ENCODE assay signal across 1 cellular context in the genomic region with DNA sequence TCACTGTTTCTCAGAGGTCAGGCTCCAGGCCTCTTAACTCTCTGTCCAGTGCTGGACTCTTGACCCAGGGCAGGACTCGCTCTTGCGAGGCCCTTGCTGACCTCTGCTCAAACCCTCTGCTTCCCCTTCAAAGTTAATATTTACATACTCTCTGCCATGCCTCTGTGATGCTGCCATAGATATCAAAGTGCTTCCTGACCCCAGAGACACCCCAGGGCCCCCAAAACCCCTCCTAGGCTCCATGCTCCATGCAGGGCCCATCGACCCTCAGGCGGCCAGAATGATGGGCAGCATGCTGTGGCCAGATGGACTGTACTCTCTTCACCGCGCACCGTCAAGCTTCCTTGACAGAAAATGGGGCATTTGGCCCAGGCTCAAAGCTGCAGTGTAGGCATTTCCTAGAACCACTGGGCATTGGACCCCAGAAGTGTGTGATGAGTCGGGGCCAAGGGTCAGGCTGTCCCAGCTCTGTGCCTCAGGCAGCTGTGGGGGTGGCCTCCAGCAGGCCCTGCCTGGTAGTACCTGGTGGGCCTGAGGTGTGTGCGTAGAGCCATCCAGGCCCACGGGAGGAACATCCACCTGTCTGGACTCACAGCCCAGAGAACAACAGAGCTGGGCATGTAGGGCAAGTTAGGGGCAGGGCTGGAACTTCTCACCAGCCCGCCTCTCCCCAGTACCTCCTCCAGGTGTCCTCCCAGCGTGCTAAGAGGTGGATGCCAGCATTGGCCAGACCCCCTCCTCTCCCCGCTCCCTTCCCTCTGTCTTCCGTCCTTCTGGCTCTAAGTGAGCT.
TF ChIP-seq lines count a peak whose summit lies in the region.

No MANE protein-coding gene starts in this region.

TF ChIP-seq in HepG2, 621 proteins besides CTCF, POLR2A, EP300 and RAD21 (continued from another document and continues in another):
- peak; percentile 4; the same call in 1 of the 2 replicates for TF ChIP-seq ZMYM2 (CRISPR knock-in tag; IDR thresholded peaks at IDR 0.05)
- no peak for TF ChIP-seq ZNF3 (CRISPR knock-in tag; IDR thresholded peaks at IDR 0.05)
- no peak for TF ChIP-seq ZNF282 (IDR thresholded peaks at IDR 0.05; ENCODE audit: partially characterized antibody)
- TF ChIP-seq, protein P1, sequence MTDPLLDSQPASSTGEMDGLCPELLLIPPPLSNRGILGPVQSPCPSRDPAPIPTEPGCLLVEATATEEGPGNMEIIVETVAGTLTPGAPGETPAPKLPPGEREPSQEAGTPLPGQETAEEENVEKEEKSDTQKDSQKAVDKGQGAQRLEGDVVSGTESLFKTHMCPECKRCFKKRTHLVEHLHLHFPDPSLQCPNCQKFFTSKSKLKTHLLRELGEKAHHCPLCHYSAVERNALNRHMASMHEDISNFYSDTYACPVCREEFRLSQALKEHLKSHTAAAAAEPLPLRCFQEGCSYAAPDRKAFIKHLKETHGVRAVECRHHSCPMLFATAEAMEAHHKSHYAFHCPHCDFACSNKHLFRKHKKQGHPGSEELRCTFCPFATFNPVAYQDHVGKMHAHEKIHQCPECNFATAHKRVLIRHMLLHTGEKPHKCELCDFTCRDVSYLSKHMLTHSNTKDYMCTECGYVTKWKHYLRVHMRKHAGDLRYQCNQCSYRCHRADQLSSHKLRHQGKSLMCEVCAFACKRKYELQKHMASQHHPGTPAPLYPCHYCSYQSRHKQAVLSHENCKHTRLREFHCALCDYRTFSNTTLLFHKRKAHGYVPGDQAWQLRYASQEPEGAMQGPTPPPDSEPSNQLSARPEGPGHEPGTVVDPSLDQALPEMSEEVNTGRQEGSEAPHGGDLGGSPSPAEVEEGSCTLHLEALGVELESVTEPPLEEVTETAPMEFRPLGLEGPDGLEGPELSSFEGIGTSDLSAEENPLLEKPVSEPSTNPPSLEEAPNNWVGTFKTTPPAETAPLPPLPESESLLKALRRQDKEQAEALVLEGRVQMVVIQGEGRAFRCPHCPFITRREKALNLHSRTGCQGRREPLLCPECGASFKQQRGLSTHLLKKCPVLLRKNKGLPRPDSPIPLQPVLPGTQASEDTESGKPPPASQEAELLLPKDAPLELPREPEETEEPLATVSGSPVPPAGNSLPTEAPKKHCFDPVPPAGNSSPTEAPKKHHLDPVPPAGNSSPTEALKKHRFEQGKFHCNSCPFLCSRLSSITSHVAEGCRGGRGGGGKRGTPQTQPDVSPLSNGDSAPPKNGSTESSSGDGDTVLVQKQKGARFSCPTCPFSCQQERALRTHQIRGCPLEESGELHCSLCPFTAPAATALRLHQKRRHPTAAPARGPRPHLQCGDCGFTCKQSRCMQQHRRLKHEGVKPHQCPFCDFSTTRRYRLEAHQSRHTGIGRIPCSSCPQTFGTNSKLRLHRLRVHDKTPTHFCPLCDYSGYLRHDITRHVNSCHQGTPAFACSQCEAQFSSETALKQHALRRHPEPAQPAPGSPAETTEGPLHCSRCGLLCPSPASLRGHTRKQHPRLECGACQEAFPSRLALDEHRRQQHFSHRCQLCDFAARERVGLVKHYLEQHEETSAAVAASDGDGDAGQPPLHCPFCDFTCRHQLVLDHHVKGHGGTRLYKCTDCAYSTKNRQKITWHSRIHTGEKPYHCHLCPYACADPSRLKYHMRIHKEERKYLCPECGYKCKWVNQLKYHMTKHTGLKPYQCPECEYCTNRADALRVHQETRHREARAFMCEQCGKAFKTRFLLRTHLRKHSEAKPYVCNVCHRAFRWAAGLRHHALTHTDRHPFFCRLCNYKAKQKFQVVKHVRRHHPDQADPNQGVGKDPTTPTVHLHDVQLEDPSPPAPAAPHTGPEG (CRISPR knock-in tag; IDR thresholded peaks at IDR 0.05): no peak
- TF ChIP-seq, protein P2, sequence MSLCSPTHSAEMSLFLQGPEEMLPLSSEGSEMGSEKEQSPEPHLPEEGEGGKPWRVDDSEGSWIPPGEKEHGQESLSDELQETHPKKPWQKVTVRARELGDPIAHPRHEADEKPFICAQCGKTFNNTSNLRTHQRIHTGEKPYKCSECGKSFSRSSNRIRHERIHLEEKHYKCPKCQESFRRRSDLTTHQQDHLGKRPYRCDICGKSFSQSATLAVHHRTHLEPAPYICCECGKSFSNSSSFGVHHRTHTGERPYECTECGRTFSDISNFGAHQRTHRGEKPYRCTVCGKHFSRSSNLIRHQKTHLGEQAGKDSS (CRISPR knock-in tag; IDR thresholded peaks at IDR 0.05; ENCODE audit: borderline replicate concordance, low read depth): peak; percentile 69; the same call in 1 of the 2 replicates
- no peak for TF ChIP-seq NFIC (IDR thresholded peaks at IDR 0.05; ENCODE audit: low read length)
- TF ChIP-seq, protein P3, sequence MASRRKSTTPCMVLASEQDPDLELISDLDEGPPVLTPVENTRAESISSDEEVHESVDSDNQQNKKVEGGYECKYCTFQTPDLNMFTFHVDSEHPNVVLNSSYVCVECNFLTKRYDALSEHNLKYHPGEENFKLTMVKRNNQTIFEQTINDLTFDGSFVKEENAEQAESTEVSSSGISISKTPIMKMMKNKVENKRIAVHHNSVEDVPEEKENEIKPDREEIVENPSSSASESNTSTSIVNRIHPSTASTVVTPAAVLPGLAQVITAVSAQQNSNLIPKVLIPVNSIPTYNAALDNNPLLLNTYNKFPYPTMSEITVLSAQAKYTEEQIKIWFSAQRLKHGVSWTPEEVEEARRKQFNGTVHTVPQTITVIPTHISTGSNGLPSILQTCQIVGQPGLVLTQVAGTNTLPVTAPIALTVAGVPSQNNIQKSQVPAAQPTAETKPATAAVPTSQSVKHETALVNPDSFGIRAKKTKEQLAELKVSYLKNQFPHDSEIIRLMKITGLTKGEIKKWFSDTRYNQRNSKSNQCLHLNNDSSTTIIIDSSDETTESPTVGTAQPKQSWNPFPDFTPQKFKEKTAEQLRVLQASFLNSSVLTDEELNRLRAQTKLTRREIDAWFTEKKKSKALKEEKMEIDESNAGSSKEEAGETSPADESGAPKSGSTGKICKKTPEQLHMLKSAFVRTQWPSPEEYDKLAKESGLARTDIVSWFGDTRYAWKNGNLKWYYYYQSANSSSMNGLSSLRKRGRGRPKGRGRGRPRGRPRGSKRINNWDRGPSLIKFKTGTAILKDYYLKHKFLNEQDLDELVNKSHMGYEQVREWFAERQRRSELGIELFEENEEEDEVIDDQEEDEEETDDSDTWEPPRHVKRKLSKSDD (CRISPR knock-in tag; IDR thresholded peaks at IDR 0.05; ENCODE audit: low read depth): no peak; the same call in 1 of the 2 replicates
- TF ChIP-seq, protein P4, sequence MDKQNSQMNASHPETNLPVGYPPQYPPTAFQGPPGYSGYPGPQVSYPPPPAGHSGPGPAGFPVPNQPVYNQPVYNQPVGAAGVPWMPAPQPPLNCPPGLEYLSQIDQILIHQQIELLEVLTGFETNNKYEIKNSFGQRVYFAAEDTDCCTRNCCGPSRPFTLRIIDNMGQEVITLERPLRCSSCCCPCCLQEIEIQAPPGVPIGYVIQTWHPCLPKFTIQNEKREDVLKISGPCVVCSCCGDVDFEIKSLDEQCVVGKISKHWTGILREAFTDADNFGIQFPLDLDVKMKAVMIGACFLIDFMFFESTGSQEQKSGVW (CRISPR knock-in tag; IDR thresholded peaks at IDR 0.05; ENCODE audit: borderline replicate concordance): peak; percentile 79; the same call in 1 of the 2 replicates
- TF ChIP-seq PRMT3 (CRISPR knock-in tag; IDR thresholded peaks at IDR 0.05; ENCODE audit: borderline replicate concordance, low read depth): no peak; the same call in 1 of the 2 replicates
- TF ChIP-seq, protein P5, sequence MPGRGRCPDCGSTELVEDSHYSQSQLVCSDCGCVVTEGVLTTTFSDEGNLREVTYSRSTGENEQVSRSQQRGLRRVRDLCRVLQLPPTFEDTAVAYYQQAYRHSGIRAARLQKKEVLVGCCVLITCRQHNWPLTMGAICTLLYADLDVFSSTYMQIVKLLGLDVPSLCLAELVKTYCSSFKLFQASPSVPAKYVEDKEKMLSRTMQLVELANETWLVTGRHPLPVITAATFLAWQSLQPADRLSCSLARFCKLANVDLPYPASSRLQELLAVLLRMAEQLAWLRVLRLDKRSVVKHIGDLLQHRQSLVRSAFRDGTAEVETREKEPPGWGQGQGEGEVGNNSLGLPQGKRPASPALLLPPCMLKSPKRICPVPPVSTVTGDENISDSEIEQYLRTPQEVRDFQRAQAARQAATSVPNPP (CRISPR knock-in tag; IDR thresholded peaks at IDR 0.05): no peak
- TF ChIP-seq, protein P6, sequence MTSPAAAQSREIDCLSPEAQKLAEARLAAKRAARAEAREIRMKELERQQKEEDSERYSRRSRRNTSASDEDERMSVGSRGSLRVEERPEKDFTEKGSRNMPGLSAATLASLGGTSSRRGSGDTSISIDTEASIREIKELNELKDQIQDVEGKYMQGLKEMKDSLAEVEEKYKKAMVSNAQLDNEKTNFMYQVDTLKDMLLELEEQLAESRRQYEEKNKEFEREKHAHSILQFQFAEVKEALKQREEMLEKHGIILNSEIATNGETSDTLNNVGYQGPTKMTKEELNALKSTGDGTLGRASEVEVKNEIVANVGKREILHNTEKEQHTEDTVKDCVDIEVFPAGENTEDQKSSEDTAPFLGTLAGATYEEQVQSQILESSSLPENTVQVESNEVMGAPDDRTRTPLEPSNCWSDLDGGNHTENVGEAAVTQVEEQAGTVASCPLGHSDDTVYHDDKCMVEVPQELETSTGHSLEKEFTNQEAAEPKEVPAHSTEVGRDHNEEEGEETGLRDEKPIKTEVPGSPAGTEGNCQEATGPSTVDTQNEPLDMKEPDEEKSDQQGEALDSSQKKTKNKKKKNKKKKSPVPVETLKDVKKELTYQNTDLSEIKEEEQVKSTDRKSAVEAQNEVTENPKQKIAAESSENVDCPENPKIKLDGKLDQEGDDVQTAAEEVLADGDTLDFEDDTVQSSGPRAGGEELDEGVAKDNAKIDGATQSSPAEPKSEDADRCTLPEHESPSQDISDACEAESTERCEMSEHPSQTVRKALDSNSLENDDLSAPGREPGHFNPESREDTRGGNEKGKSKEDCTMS (CRISPR knock-in tag; conservative IDR thresholded peaks at IDR 0.05): no peak
- TF ChIP-seq ELF4 (CRISPR knock-in tag; IDR thresholded peaks at IDR 0.05; ENCODE audit: borderline replicate concordance): no peak
- no peak for TF ChIP-seq ZFP82 (CRISPR knock-in tag; IDR thresholded peaks at IDR 0.05; ENCODE audit: borderline replicate concordance)
- TF ChIP-seq BORCS8-MEF2B (CRISPR knock-in tag; IDR thresholded peaks at IDR 0.05): peak; percentile 89
- TF ChIP-seq, protein P7, sequence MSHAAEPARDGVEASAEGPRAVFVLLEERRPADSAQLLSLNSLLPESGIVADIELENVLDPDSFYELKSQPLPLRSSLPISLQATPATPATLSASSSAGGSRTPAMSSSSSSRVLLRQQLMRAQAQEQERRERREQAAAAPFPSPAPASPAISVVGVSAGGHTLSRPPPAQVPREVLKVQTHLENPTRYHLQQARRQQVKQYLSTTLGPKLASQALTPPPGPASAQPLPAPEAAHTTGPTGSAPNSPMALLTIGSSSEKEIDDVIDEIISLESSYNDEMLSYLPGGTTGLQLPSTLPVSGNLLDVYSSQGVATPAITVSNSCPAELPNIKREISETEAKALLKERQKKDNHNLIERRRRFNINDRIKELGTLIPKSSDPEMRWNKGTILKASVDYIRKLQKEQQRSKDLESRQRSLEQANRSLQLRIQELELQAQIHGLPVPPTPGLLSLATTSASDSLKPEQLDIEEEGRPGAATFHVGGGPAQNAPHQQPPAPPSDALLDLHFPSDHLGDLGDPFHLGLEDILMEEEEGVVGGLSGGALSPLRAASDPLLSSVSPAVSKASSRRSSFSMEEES (CRISPR knock-in tag; IDR thresholded peaks at IDR 0.05): no peak; the same call in 1 of the 2 replicates
- TF ChIP-seq GATAD1 (CRISPR knock-in tag; IDR thresholded peaks at IDR 0.05): peak; percentile 22; the same call in 1 of the 2 replicates
- no peak for TF ChIP-seq GTF2F1 (IDR thresholded peaks at IDR 0.05; ENCODE audit: low read length)
- no peak for TF ChIP-seq EZH2 (conservative IDR thresholded peaks at IDR 0.05; ENCODE audit: low read depth, low read length)
- TF ChIP-seq ZNF878 (CRISPR knock-in tag; IDR thresholded peaks at IDR 0.05): peak; percentile 61; the same call in 1 of the 2 replicates
- peak; percentile 65 for TF ChIP-seq ZSCAN21 (CRISPR knock-in tag; IDR thresholded peaks at IDR 0.05; ENCODE audit: borderline replicate concordance)
- TF ChIP-seq, protein P8, sequence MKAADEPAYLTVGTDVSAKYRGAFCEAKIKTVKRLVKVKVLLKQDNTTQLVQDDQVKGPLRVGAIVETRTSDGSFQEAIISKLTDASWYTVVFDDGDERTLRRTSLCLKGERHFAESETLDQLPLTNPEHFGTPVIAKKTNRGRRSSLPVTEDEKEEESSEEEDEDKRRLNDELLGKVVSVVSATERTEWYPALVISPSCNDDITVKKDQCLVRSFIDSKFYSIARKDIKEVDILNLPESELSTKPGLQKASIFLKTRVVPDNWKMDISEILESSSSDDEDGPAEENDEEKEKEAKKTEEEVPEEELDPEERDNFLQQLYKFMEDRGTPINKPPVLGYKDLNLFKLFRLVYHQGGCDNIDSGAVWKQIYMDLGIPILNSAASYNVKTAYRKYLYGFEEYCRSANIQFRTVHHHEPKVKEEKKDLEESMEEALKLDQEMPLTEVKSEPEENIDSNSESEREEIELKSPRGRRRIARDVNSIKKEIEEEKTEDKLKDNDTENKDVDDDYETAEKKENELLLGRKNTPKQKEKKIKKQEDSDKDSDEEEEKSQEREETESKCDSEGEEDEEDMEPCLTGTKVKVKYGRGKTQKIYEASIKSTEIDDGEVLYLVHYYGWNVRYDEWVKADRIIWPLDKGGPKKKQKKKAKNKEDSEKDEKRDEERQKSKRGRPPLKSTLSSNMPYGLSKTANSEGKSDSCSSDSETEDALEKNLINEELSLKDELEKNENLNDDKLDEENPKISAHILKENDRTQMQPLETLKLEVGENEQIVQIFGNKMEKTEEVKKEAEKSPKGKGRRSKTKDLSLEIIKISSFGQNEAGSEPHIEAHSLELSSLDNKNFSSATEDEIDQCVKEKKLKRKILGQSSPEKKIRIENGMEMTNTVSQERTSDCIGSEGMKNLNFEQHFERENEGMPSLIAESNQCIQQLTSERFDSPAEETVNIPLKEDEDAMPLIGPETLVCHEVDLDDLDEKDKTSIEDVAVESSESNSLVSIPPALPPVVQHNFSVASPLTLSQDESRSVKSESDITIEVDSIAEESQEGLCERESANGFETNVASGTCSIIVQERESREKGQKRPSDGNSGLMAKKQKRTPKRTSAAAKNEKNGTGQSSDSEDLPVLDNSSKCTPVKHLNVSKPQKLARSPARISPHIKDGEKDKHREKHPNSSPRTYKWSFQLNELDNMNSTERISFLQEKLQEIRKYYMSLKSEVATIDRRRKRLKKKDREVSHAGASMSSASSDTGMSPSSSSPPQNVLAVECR (CRISPR knock-in tag; IDR thresholded peaks at IDR 0.05; ENCODE audit: borderline replicate concordance): peak; percentile 56; the same call in 1 of the 2 replicates
- no peak for TF ChIP-seq ATAD3A (CRISPR knock-in tag; IDR thresholded peaks at IDR 0.05)
- TF ChIP-seq ZMYM4 (CRISPR knock-in tag; IDR thresholded peaks at IDR 0.05): peak; percentile 72
- TF ChIP-seq ZFP1 (CRISPR knock-in tag; IDR thresholded peaks at IDR 0.05): 0 out of 2 replicates have a peak, but pooled peaks have one; percentile 40
- TF ChIP-seq, protein P9, sequence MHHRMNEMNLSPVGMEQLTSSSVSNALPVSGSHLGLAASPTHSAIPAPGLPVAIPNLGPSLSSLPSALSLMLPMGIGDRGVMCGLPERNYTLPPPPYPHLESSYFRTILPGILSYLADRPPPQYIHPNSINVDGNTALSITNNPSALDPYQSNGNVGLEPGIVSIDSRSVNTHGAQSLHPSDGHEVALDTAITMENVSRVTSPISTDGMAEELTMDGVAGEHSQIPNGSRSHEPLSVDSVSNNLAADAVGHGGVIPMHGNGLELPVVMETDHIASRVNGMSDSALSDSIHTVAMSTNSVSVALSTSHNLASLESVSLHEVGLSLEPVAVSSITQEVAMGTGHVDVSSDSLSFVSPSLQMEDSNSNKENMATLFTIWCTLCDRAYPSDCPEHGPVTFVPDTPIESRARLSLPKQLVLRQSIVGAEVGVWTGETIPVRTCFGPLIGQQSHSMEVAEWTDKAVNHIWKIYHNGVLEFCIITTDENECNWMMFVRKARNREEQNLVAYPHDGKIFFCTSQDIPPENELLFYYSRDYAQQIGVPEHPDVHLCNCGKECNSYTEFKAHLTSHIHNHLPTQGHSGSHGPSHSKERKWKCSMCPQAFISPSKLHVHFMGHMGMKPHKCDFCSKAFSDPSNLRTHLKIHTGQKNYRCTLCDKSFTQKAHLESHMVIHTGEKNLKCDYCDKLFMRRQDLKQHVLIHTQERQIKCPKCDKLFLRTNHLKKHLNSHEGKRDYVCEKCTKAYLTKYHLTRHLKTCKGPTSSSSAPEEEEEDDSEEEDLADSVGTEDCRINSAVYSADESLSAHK (CRISPR knock-in tag; IDR thresholded peaks at IDR 0.05; ENCODE audit: borderline replicate concordance): no peak
